In genomic region chr6:84768442-84769174, GRCh38 we compare ENCODE assay signal across 13 cellular contexts. TPM values are rescaled to one million over a fixed set of nuclear protein-coding genes. Genes with fewer than 3 reads are reported as not detected.
A peak's percentile ranks its signal among the peaks of the same experiment; 100 is the strongest.
DNase-seq lines count a peak whose midpoint lies in the region; ATAC-seq and TF ChIP-seq lines count a peak whose summit lies in the region.
"Had no signal": no experiment of that assay in that cellular context is flagged by ENCODE, and none has a peak within 500 bp of the region (broad histone marks: within the 10 kb centered on the region; RNA-seq: fewer than 3 reads in every experiment).

No MANE protein-coding gene starts in this region.

- no peaks in the 10 kb centered on the region for H3K9me3 Mint-ChIP-seq in mesothelial cell of epicardium
- H3K9me3 Mint-ChIP-seq in activated T-helper 1 cell treated with anti-CD3 and anti-CD28 coated beads, Interleukin-12 subunit alpha, Interleukin-12 subunit beta, Interleukin-2, Interleukin-4 antibody, amounts not matched to agents 30 ng/mL and 10 ng/mL and 1 ng/mL, durations not matched to agents 14 hours and 24 hours and 36 hours = peaks cover 11% of the 10 kb centered on the region
- H3K9me3 Mint-ChIP-seq in naive thymus-derived CD8-positive, alpha-beta T cell = peaks cover 0 to 18% (median 4%) of the 10 kb centered on the region in 9 donors

- POLR2A ChIA-PET in naive thymus-derived CD8-positive, alpha-beta T cell (lab: Charles Lee) = no interaction called here

- peak overlapping the region; percentile 41 for H3K4me3 ChIP-seq in AG09309 (ENCODE audit: control insufficient read depth, low read depth, low read length)

- H3K27me3 Mint-ChIP-seq in mesothelial cell of epicardium (ENCODE audit: low read depth) = peaks cover 91% of the 10 kb centered on the region
- peaks cover 61% of the 10 kb centered on the region for H3K27me3 Mint-ChIP-seq in activated T-helper 1 cell treated with anti-CD3 and anti-CD28 coated beads, Interleukin-12 subunit alpha, Interleukin-12 subunit beta, Interleukin-2, Interleukin-4 antibody, amounts not matched to agents 30 ng/mL and 10 ng/mL and 1 ng/mL, durations not matched to agents 14 hours and 24 hours and 36 hours (ENCODE audit: insufficient read depth)
- H3K27me3 Mint-ChIP-seq in naive thymus-derived CD8-positive, alpha-beta T cell = peaks cover 39 to 89% (median 63%) of the 10 kb centered on the region in 5 donors

- H3K4me1 Mint-ChIP-seq in mesothelial cell of epicardium = peaks cover 20% of the 10 kb centered on the region
- H3K4me1 Mint-ChIP-seq in activated T-helper 1 cell treated with anti-CD3 and anti-CD28 coated beads, Interleukin-12 subunit alpha, Interleukin-12 subunit beta, Interleukin-2, Interleukin-4 antibody, amounts not matched to agents 30 ng/mL and 10 ng/mL and 1 ng/mL, durations not matched to agents 14 hours and 24 hours and 36 hours (ENCODE audit: low read depth) = peaks cover 6% of the 10 kb centered on the region
- H3K4me1 Mint-ChIP-seq in naive thymus-derived CD8-positive, alpha-beta T cell = peaks cover 4 to 22% (median 9%) of the 10 kb centered on the region in 4 donors

- ATAC-seq in naive thymus-derived CD8-positive, alpha-beta T cell = no peak
- no peak for ATAC-seq in HG02884 (IDR thresholded peaks at IDR 0.05; ENCODE audit: unreplicated experiment)
- ATAC-seq: PC-3 had no signal

- TF ChIP-seq CTCF in AG09309 (IDR thresholded peaks at IDR 0.05; ENCODE audit: control insufficient read depth, insufficient read depth, low read depth, low read length, missing control alignments) = no peak
- no peak for TF ChIP-seq CTCF in mesothelial cell of epicardium (IDR thresholded peaks at IDR 0.05; ENCODE audit: unreplicated experiment)

- intact Hi-C loops in activated T-helper 1 cell treated with anti-CD3 and anti-CD28 coated beads, Interleukin-12 subunit alpha, Interleukin-12 subunit beta, Interleukin-2, Interleukin-4 antibody, amounts not matched to agents 30 ng/mL and 10 ng/mL and 1 ng/mL, durations not matched to agents 14 hours and 24 hours and 36 hours (cut with micrococcal nuclease) = loop anchor here (10.0 kb wide), 3 partner anchors 556 to 1064 kb away; partner anchors contain the start of genes CYB5R4, RIPPLY2 and SNAP91

- H3K36me3 Mint-ChIP-seq in mesothelial cell of epicardium = no peaks in the 10 kb centered on the region
- peaks cover 5% of the 10 kb centered on the region for H3K36me3 Mint-ChIP-seq in activated T-helper 1 cell treated with anti-CD3 and anti-CD28 coated beads, Interleukin-12 subunit alpha, Interleukin-12 subunit beta, Interleukin-2, Interleukin-4 antibody, amounts not matched to agents 30 ng/mL and 10 ng/mL and 1 ng/mL, durations not matched to agents 14 hours and 24 hours and 36 hours (ENCODE audit: low read depth)
- H3K36me3 Mint-ChIP-seq in naive thymus-derived CD8-positive, alpha-beta T cell = peaks cover 0 to 14% (median 8%) of the 10 kb centered on the region in 3 donors

- DNase-seq in AG09309 (ENCODE audit: low read depth) (no peak), NCI-H774 (lab: John Stamatoyannopoulos, UW) (peak; percentile 68), dermis blood vessel endothelial cell (peak; percentile 43), mesothelial cell of epicardium (ENCODE audit: low spot score in 2 of 2, unreplicated experiment in 2 of 2) (no peak), epidermal melanocyte (ENCODE audit: insufficient read length, low spot score) (no peak)
- no peak for DNase-seq in activated T-helper 1 cell treated with anti-CD3 and anti-CD28 coated beads, Interleukin-12 subunit alpha, Interleukin-12 subunit beta, Interleukin-2, Interleukin-4 antibody, amounts not matched to agents 30 ng/mL and 10 ng/mL and 1 ng/mL, durations not matched to agents 14 hours and 24 hours and 36 hours (ENCODE audit: low spot score)
- no peak for DNase-seq in naive thymus-derived CD8-positive, alpha-beta T cell
- DNase-seq: activated CD4-positive, alpha-beta T cell treated with anti-CD3 and anti-CD28 coated beads for 1 hour; activated effector memory CD4-positive, alpha-beta T cell treated with Interleukin-2 at 50 U/mL for 16 hours; BE2C; NCI-H187; PC-3 had no signal

- H3K4me3 Mint-ChIP-seq in mesothelial cell of epicardium = peak overlapping the region; percentile 53
- no peak overlapping the region for H3K4me3 Mint-ChIP-seq in activated T-helper 1 cell treated with anti-CD3 and anti-CD28 coated beads, Interleukin-12 subunit alpha, Interleukin-12 subunit beta, Interleukin-2, Interleukin-4 antibody, amounts not matched to agents 30 ng/mL and 10 ng/mL and 1 ng/mL, durations not matched to agents 14 hours and 24 hours and 36 hours
- no peak overlapping the region for H3K4me3 Mint-ChIP-seq in naive thymus-derived CD8-positive, alpha-beta T cell

- no peak overlapping the region for H3K27ac Mint-ChIP-seq in mesothelial cell of epicardium
- no peak overlapping the region for H3K27ac Mint-ChIP-seq in activated T-helper 1 cell treated with anti-CD3 and anti-CD28 coated beads, Interleukin-12 subunit alpha, Interleukin-12 subunit beta, Interleukin-2, Interleukin-4 antibody, amounts not matched to agents 30 ng/mL and 10 ng/mL and 1 ng/mL, durations not matched to agents 14 hours and 24 hours and 36 hours
- peak overlapping the region in 1 of 10 donors; percentile 5 for H3K27ac Mint-ChIP-seq in naive thymus-derived CD8-positive, alpha-beta T cell

RNA-seq across cellular contexts. Expression of gene TBX18, which starts 4.2 kb away (rescaled TPM):
- total RNA-seq in dermis blood vessel endothelial cell = 0.68 and 1.7 TPM in 2 replicates
- total RNA-seq in mesothelial cell of epicardium = 10.1 to 13.2 TPM (median 12.8 TPM) in 3 replicates
- total RNA-seq in activated T-helper 1 cell treated with anti-CD3 and anti-CD28 coated beads, Interleukin-12 subunit alpha, Interleukin-12 subunit beta, Interleukin-2, Interleukin-4 antibody, amounts not matched to agents 30 ng/mL and 10 ng/mL and 1 ng/mL, durations not matched to agents 14 hours and 24 hours and 36 hours = not detected in 2 replicates
- total RNA-seq in naive thymus-derived CD8-positive, alpha-beta T cell = not detected
- polyA plus RNA-seq in naive thymus-derived CD8-positive, alpha-beta T cell = not detected
- total RNA-seq: PC-3 had no signal

Comparison
In these comparisons a context has a peak if more than half of its experiments do, and no peak if none do; other contexts are left out.
1. DNase-seq: peak in NCI-H774 (single experiment) and dermis blood vessel endothelial cell (single experiment); none in AG09309 (single experiment), mesothelial cell of epicardium (0 of 2), activated T-helper 1 cell treated with anti-CD3 and anti-CD28 coated beads, Interleukin-12 subunit alpha, Interleukin-12 subunit beta, Interleukin-2, Interleukin-4 antibody, amounts not matched to agents 30 ng/mL and 10 ng/mL and 1 ng/mL, durations not matched to agents 14 hours and 24 hours and 36 hours (single experiment), epidermal melanocyte (single experiment) and naive thymus-derived CD8-positive, alpha-beta T cell (0 of 10).